21 cellular contexts compared by ENCODE assay signal in genomic region chr15:34729056-34729455, GRCh38. TPM values are rescaled to one million over a fixed set of nuclear protein-coding genes. Genes with fewer than 3 reads are reported as not detected.
DNase-seq lines count a peak whose midpoint lies in the region; ATAC-seq and TF ChIP-seq lines count a peak whose summit lies in the region.
"Had no signal": no experiment of that assay in that cellular context is flagged by ENCODE, and none has a peak within 500 bp of the region (broad histone marks: within the 10 kb centered on the region; RNA-seq: fewer than 3 reads in every experiment).

No MANE protein-coding gene starts in this region.

- H3K27me3 Mint-ChIP-seq in GM23338 (ENCODE audit: insufficient read depth, low read depth, poor library complexity), result no peaks in the 10 kb centered on the region
- H3K27me3 Mint-ChIP-seq in nephron (ENCODE audit: low read depth), result peaks cover 8% of the 10 kb centered on the region

- no peak overlapping the region for H2AFZ ChIP-seq in GM23338

- peaks cover 11% of the 10 kb centered on the region; the same call in 1 of the 2 replicates for H3K9me2 ChIP-seq in GM23338 (ENCODE audit: insufficient read depth)

- H3K4me3 ChIP-seq in GM23338 (no peak overlapping the region), SJSA1 (no peak overlapping the region), breast epithelium (no peak overlapping the region), stomach (no peak overlapping the region)

- H3K79me2 ChIP-seq in GM23338 (replicated peaks; ENCODE audit: insufficient read depth), result no peaks in the 10 kb centered on the region

- H3K4me2 ChIP-seq in GM23338, result peak overlapping the region; percentile 5; the same call in 1 of the 2 replicates

- H3F3A ChIP-seq in GM23338 (replicated peaks; ENCODE audit: low read depth), result no peaks in the 10 kb centered on the region

- TF ChIP-seq POLR2A in breast epithelium (IDR thresholded peaks at IDR 0.05) (no peak), stomach (IDR thresholded peaks at IDR 0.05) (no peak)

- no peak for TF ChIP-seq EP300 in stomach (IDR thresholded peaks at IDR 0.05)

- H3K4me1 ChIP-seq in GM23338 (ENCODE audit: insufficient read depth), result peaks cover 35% of the 10 kb centered on the region
- H3K4me1 ChIP-seq in SJSA1 (replicated peaks), result peaks cover 62% of the 10 kb centered on the region
- H3K4me1 ChIP-seq in breast epithelium, result no peaks in the 10 kb centered on the region
- H3K4me1 ChIP-seq in stomach, result no peaks in the 10 kb centered on the region
- H3K4me1 ChIP-seq: BE2C had no signal

- TF ChIP-seq CTCF in GM23338 (conservative IDR thresholded peaks at IDR 0.05; ENCODE audit: low read depth in 2 of 2) (no peak), nephron (IDR thresholded peaks at IDR 0.05; ENCODE audit: unreplicated experiment in 3 of 3) (no peak), breast epithelium (IDR thresholded peaks at IDR 0.05) (no peak), GM10248 (IDR thresholded peaks at IDR 0.05; ENCODE audit: control extremely low read depth, extremely low read depth, low read depth, missing control alignments) (no peak), stomach (IDR thresholded peaks at IDR 0.05) (no peak)

- no peak overlapping the region for H3K4me3 Mint-ChIP-seq in GM23338
- H3K4me3 Mint-ChIP-seq in nephron, result peak overlapping the region in 2 of 3 experiments; percentile 17 to 67
- H3K4me3 Mint-ChIP-seq: CD4-positive, CD25-positive, alpha-beta regulatory T cell; CD8-positive, alpha-beta memory T cell; HFFc6 had no signal

- H3K27ac Mint-ChIP-seq in GM23338 (no peak overlapping the region), nephron (peak overlapping the region; percentile 38 to 57 (median 39))
- H3K27ac Mint-ChIP-seq: CD4-positive, CD25-positive, alpha-beta regulatory T cell; CD8-positive, alpha-beta memory T cell; HFFc6 had no signal

- ATAC-seq in GM23338 (peak; percentile 81), left cardiac atrium (no peak)
- ATAC-seq: HCT116 had no signal

- intact Hi-C loops in breast epithelium (cut with DNase I; ENCODE audit: low total_unique reads) (no loop called here), left cardiac atrium (cut with DNase I) (no loop called here), stomach (cut with DNase I; ENCODE audit: low total_unique reads) (no loop called here)

- WGBS in stomach, 5 donors, result 63 to 77% (median 75%) methylated on average over 2 of the region's 2 CpGs

- peaks cover 12% of the 10 kb centered on the region for H3K9me3 Mint-ChIP-seq in GM23338
- H3K9me3 Mint-ChIP-seq in nephron, result no peaks in the 10 kb centered on the region
- H3K9me3 Mint-ChIP-seq: HFFc6 had no signal

- no peaks in the 10 kb centered on the region for H3K27me3 ChIP-seq in GM23338 (ENCODE audit: insufficient read depth)
- no peaks in the 10 kb centered on the region for H3K27me3 ChIP-seq in SJSA1 (replicated peaks)
- peaks cover 0 to 14% of the 10 kb centered on the region in 2 donors for H3K27me3 ChIP-seq in breast epithelium
- peaks cover 0 to 3% (median 0%) of the 10 kb centered on the region in 3 donors for H3K27me3 ChIP-seq in stomach
- H3K27me3 ChIP-seq: BE2C had no signal

- POLR2A ChIA-PET in GM10248 (lab: Yijun Ruan, JAX), result no interaction called here

- CTCF ChIA-PET in GM10248 (lab: Yijun Ruan, JAX), result interaction anchor here (1.1 kb wide), 1 partner anchor 9 kb away, joined by 3 read pairs; no protein-coding TSS in a partner anchor

- H3K36me3 ChIP-seq in GM23338 (ENCODE audit: insufficient read depth), result no peaks in the 10 kb centered on the region
- H3K36me3 ChIP-seq in SJSA1, result no peaks in the 10 kb centered on the region
- no peaks in the 10 kb centered on the region for H3K36me3 ChIP-seq in breast epithelium
- H3K36me3 ChIP-seq in stomach, result no peaks in the 10 kb centered on the region
- H3K36me3 ChIP-seq: BE2C had no signal

- peaks cover 35% of the 10 kb centered on the region for H3K4me1 Mint-ChIP-seq in GM23338
- H3K4me1 Mint-ChIP-seq in nephron, result peaks cover 43% of the 10 kb centered on the region
- H3K4me1 Mint-ChIP-seq: CD4-positive, CD25-positive, alpha-beta regulatory T cell; CD8-positive, alpha-beta memory T cell had no signal

- H3K27ac ChIP-seq in GM23338 (ENCODE audit: low read depth) (no peak overlapping the region), SJSA1 (peak overlapping the region; percentile 88), breast epithelium (no peak overlapping the region), stomach (no peak overlapping the region)

- DNase-seq in GM23338 (ENCODE audit: low spot score) (peak; percentile 48), SJSA1 (ENCODE audit: low read depth in 1 of 2, low spot score in 2 of 2) (peak in 1 of 2 experiments; percentile 74), breast epithelium (ENCODE audit: low spot score in 2 of 2) (no peak), GM10248 (ENCODE audit: extremely low spot score) (no peak), left cardiac atrium (no peak), stomach (no peak)
- DNase-seq: BE2C; C1 segment of cervical spinal cord; CD4-positive, CD25-positive, alpha-beta regulatory T cell; CD8-positive, alpha-beta memory T cell; COR-L47; DMS 273 treated with DMSO at 0.1 percent for 48 hours; DMS53; DND-41; EL; HFFc6; KG1 had no signal

- H3K9me3 ChIP-seq in SJSA1 (replicated peaks) (no peaks in the 10 kb centered on the region), breast epithelium (no peaks in the 10 kb centered on the region), stomach (no peaks in the 10 kb centered on the region)
- H3K9me3 ChIP-seq: BE2C had no signal

- no peaks in the 10 kb centered on the region for H4K20me1 ChIP-seq in GM23338 (replicated peaks; ENCODE audit: insufficient read depth)

- H3K36me3 Mint-ChIP-seq in GM23338 (ENCODE audit: low read depth) (peaks cover 7% of the 10 kb centered on the region; the same call in 1 of the 3 replicates), nephron (ENCODE audit: low read depth) (no peaks in the 10 kb centered on the region)
- H3K36me3 Mint-ChIP-seq: CD4-positive, CD25-positive, alpha-beta regulatory T cell; CD8-positive, alpha-beta memory T cell had no signal

TF ChIP-seq in GM23338, 12 proteins besides CTCF, POLR2A, EP300 and RAD21 (continues in another document):
- no peak for TF ChIP-seq CREB1 (CRISPR knock-in tag; IDR thresholded peaks at IDR 0.05; ENCODE audit: low read depth)
- TF ChIP-seq REST (IDR thresholded peaks at IDR 0.05; ENCODE audit: unreplicated experiment), result no peak
- TF ChIP-seq ZNF114 (CRISPR knock-in tag; IDR thresholded peaks at IDR 0.05), result no peak

RNA-seq across cellular contexts. Expression of gene GJD2, which starts 25.7 kb away (rescaled TPM):
- total RNA-seq in GM23338 (2014; rRNA removed; shearing (Covaris generic)), result 0.27 and 0.63 TPM in 2 replicates
- polyA plus RNA-seq in GM23338 (2016; fragmentation: Nextera tagmentation; extraction: Ambion mirVana) (0.29 and 0.38 TPM in 2 replicates), stomach (not detected)
- 0.08 TPM in 1 of 2 replicates, not detected in the other for total RNA-seq in SJSA1 (2014; rRNA removed; shearing (Covaris generic))
- total RNA-seq in breast epithelium (not detected), left cardiac atrium (10 to 100 TPM in 1 of 2 donors, 1 to 10 TPM in 1; 4.9 to 19.2 TPM), stomach (under 1 TPM in 1 of 5 donors, not detected in 4; 0.18 TPM)
- total RNA-seq: A172; CD4-positive, CD25-positive, alpha-beta regulatory T cell; CD8-positive, alpha-beta memory T cell; HFFc6; HT-29 had no signal
- polyA plus RNA-seq: CD4-positive, CD25-positive, alpha-beta regulatory T cell; CD8-positive, alpha-beta memory T cell had no signal
